9 cellular contexts compared by ENCODE assay signal in the genomic region with DNA sequence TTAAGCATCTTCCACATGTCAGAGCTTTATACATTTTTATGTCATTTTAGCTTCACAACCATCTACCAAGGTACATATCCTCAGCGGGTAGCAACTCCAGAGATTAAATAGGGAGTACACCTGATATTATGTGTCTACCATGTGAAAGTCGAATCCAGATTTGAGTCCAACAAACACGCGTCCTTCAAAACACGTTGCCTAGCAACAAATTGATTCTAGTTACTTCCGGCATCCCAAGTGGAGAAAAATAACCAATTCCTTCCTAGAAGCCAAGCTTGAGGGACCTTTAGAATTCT. TPM values are rescaled to one million over a fixed set of nuclear protein-coding genes. Genes with fewer than 3 reads are reported as not detected.
DNase-seq lines count a peak whose midpoint lies in the region; ATAC-seq, FAIRE-seq and TF ChIP-seq lines count a peak whose summit lies in the region.
"Had no signal": no experiment of that assay in that cellular context is flagged by ENCODE, and none has a peak within 500 bp of the region (broad histone marks: within the 10 kb centered on the region; RNA-seq: fewer than 3 reads in every experiment).

No MANE protein-coding gene starts in this region.

- H3K27me3 ChIP-seq in layer of hippocampus (ENCODE audit: control insufficient read depth, insufficient read depth, low read length) (peaks cover 2% of the 10 kb centered on the region), transverse colon (peaks cover 15% of the 10 kb centered on the region)

- H3K27ac Mint-ChIP-seq in IgD-negative memory B cell: peak overlapping the region in 2 of 3 donors; percentile 76 to 86
- peak overlapping the region; percentile 83 to 91 for H3K27ac Mint-ChIP-seq in activated naive CD4-positive, alpha-beta T cell treated with anti-CD3 and anti-CD28 coated beads, Interleukin-2, amount 50 U/mL, for 72 hours

- 5 to 12% methylated on average over 6 of the region's 6 CpGs for WGBS in transverse colon (ENCODE audit: low coverage in 1 of 2), 2 donors

- no peak for ATAC-seq in activated naive CD4-positive, alpha-beta T cell treated with anti-CD3 and anti-CD28 coated beads, Interleukin-2, amount 50 U/mL, for 72 hours
- ATAC-seq in HG02759 (IDR thresholded peaks at IDR 0.05; ENCODE audit: unreplicated experiment): no peak

- H3K4me1 ChIP-seq in transverse colon: peaks cover 0 to 18% (median 0%) of the 10 kb centered on the region in 4 donors

- no peak for TF ChIP-seq CTCF in D721Med (IDR thresholded peaks at IDR 0.05; ENCODE audit: insufficient read depth, missing control alignments)
- no peak for TF ChIP-seq CTCF in transverse colon (IDR thresholded peaks at IDR 0.05)

- H3K4me3 ChIP-seq in transverse colon: peak overlapping the region; percentile 30 to 76 (median 59)

- TF ChIP-seq POLR2A in transverse colon (IDR thresholded peaks at IDR 0.05): no peak

- DNase-seq in D721Med (ENCODE audit: insufficient read length, low spot score): no peak
- DNase-seq in activated naive CD4-positive, alpha-beta T cell treated with anti-CD3 and anti-CD28 coated beads, Interleukin-2, amount 50 U/mL, for 72 hours (ENCODE audit: low spot score in 2 of 2): no peak
- no peak for DNase-seq in transverse colon
- no peak for DNase-seq in midbrain (lab: John Stamatoyannopoulos, UW)
- DNase-seq in T-helper 9 cell: no peak

- H3K36me3 Mint-ChIP-seq in IgD-negative memory B cell: no peaks in the 10 kb centered on the region
- no peaks in the 10 kb centered on the region for H3K36me3 Mint-ChIP-seq in activated naive CD4-positive, alpha-beta T cell treated with anti-CD3 and anti-CD28 coated beads, Interleukin-2, amount 50 U/mL, for 72 hours

- peaks cover 13% of the 10 kb centered on the region for H3K27me3 Mint-ChIP-seq in IgD-negative memory B cell

- H3K36me3 ChIP-seq in transverse colon: no peaks in the 10 kb centered on the region

- H3K4me1 Mint-ChIP-seq in IgD-negative memory B cell: peaks cover 4 to 13% (median 8%) of the 10 kb centered on the region in 3 donors

- no peaks in the 10 kb centered on the region for H3K9me3 ChIP-seq in transverse colon

- no peak for TF ChIP-seq EP300 in transverse colon (IDR thresholded peaks at IDR 0.05; ENCODE audit: low read depth)

- H3K4me3 Mint-ChIP-seq in IgD-negative memory B cell: peak overlapping the region; percentile 80 to 92 (median 84)

- intact Hi-C loops in transverse colon (cut with DNase I; ENCODE audit: low total_unique reads): no loop called here

- in situ Hi-C loops in transverse colon (cut with MboI; ENCODE audit: low pct_ligation_motif_present in 1 of 4, low pct_unique_long_range_greater_than_20kb in 1 of 4, low sequenced_read_pairs in 3 of 4): no loop called here

- H3K9me3 Mint-ChIP-seq in IgD-negative memory B cell: peaks cover 0 to 2% (median 0%) of the 10 kb centered on the region in 3 donors
- no peaks in the 10 kb centered on the region for H3K9me3 Mint-ChIP-seq in activated naive CD4-positive, alpha-beta T cell treated with anti-CD3 and anti-CD28 coated beads, Interleukin-2, amount 50 U/mL, for 72 hours

- H3K27ac ChIP-seq in layer of hippocampus (ENCODE audit: low read depth, low read length) (peak overlapping the region; percentile 68), transverse colon (peak overlapping the region; percentile 65 to 78 (median 74))

- FAIRE-seq in D721Med (lab: Jason Lieb, UNC): peak; percentile 87

RNA-seq across cellular contexts. Expression of gene ERICH2, which starts 0.2 kb away (rescaled TPM):
- polyA plus RNA-seq in IgD-negative memory B cell: not detected
- not detected for total RNA-seq in activated naive CD4-positive, alpha-beta T cell treated with anti-CD3 and anti-CD28 coated beads, Interleukin-2, amount 50 U/mL, for 72 hours
- not detected for total RNA-seq in transverse colon
- total RNA-seq: NCI-H460 had no signal

RNA-seq across cellular contexts. Expression of gene GAD1, which starts 46.7 kb away (rescaled TPM):
- polyA plus RNA-seq in IgD-negative memory B cell: not detected
- total RNA-seq in activated naive CD4-positive, alpha-beta T cell treated with anti-CD3 and anti-CD28 coated beads, Interleukin-2, amount 50 U/mL, for 72 hours: 1 to 10 TPM; 1.9 to 3.1 TPM
- total RNA-seq in transverse colon: not detected
- total RNA-seq: NCI-H460 had no signal

RNA-seq across cellular contexts. Expression of gene SP5, which starts 54.8 kb away (rescaled TPM):
- polyA plus RNA-seq in IgD-negative memory B cell: not detected
- under 1 TPM in 1 of 2 donors, not detected in 1; 0.19 TPM for total RNA-seq in activated naive CD4-positive, alpha-beta T cell treated with anti-CD3 and anti-CD28 coated beads, Interleukin-2, amount 50 U/mL, for 72 hours
- 1 to 10 TPM in 1 of 4 donors, under 1 TPM in 1, not detected in 2; 0.41 to 2.2 TPM for total RNA-seq in transverse colon
